In the genomic region with DNA sequence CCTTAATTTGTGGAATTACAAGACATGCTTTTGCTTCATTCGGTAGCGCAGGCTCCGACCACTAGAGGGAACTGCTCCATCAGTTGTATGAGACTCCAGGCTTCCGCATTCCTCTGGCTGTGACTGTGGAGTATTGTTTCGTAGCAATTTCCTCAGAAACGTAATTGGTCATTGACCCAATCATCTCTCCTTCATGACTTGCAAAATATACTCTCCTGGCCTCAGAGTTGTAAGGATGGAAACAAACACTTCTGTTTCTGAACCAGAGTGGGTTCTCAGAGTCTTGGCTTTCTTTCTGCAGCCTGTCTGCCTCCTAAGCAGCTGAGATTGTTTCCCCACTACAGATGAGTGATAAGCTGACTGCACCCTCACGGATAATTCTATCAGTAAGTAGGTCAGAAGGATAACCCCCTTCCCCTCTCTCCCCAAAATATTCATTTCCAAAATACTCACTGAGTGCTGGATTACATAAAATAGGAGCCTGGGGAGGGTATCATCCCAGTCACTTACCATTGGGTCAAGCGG, we compare ENCODE assay signal across 8 cellular contexts.
DNase-seq lines count a peak whose midpoint lies in the region; ATAC-seq and TF ChIP-seq lines count a peak whose summit lies in the region.

No MANE protein-coding gene starts in this region.

- ATAC-seq in GM21515 (IDR thresholded peaks at IDR 0.05; ENCODE audit: unreplicated experiment): peak; percentile 95
- ATAC-seq in natural killer cell: peak; percentile 85 to 93 (median 85)

- H3K9me3 Mint-ChIP-seq in natural killer cell: no peaks in the 10 kb centered on the region

- peak overlapping the region; percentile 57 for H3K4me3 Mint-ChIP-seq in natural killer cell

- peaks cover 8 to 11% of the 10 kb centered on the region in 2 donors for H3K4me1 Mint-ChIP-seq in natural killer cell

- peak overlapping the region in 1 of 2 donors; percentile 25 for H3K27ac Mint-ChIP-seq in natural killer cell

- peak; percentile 66 for TF ChIP-seq CTCF in natural killer cell (IDR thresholded peaks at IDR 0.05)

- H3K27me3 Mint-ChIP-seq in natural killer cell (ENCODE audit: low read depth in 2 of 2): peaks cover 8 to 16% of the 10 kb centered on the region in 2 donors

- DNase-seq in DMS53 treated with DMSO at 0.1 percent for 48 hours (lab: John Stamatoyannopoulos, UW; ENCODE audit: unreplicated experiment) (peak; percentile 69), HT1080 (ENCODE audit: low read depth) (peak; percentile 89), NOMO-1 (lab: John Stamatoyannopoulos, UW; ENCODE audit: unreplicated experiment in 2 of 2) (peak; percentile 79 to 97), activated T-cell treated with anti-CD3 and anti-CD28 coated beads for 24 hours (ENCODE audit: low read depth) (peak; percentile 42), fibroblast of peridontal ligament (ENCODE audit: extremely low read depth) (peak; percentile 99), natural killer cell (peak; percentile 24), stromal cell of bone marrow (ENCODE audit: low read depth) (peak; percentile 93)

- intact Hi-C loops in natural killer cell (cut with micrococcal nuclease): loop anchor here (5.0 kb wide), 1 partner anchor 486 kb away; no protein-coding TSS in a partner anchor

- H3K36me3 Mint-ChIP-seq in natural killer cell: no peaks in the 10 kb centered on the region

Comparison
In these comparisons a context has a peak if more than half of its experiments do, and no peak if none do; other contexts are left out.
1. Peak in every context shown above with its lines: DNase-seq and ATAC-seq.
2. DNase-seq: peak in every context shown above with its lines; median percentile 99 in fibroblast of peridontal ligament; 93 in stromal cell of bone marrow; 89 in HT1080; 88 in NOMO-1; 69 in DMS53 treated with DMSO at 0.1 percent for 48 hours; 42 in activated T-cell treated with anti-CD3 and anti-CD28 coated beads for 24 hours; 24 in natural killer cell.